25 cellular contexts compared by ENCODE assay signal in the genomic region with DNA sequence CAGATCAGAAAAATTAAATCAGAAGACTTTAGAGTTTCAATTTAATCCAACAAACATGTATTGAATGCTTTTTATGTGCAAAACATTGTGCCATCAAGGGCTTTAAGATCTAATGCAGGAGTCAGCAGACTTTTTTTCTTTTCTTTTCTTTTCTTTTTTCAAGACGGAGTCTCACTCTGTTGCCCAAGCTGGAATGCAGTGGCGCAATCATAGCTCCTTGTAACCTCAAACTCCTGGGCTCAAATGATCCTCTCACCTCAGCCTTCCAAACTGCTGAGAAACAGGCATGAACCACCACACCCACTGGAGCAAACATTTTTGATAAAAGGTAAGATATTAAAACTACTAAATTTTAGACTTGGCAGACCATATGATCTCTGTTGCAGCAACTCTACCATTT. TPM values are rescaled to one million over a fixed set of nuclear protein-coding genes. Genes with fewer than 3 reads are reported as not detected.
DNase-seq lines count a peak whose midpoint lies in the region; ATAC-seq, FAIRE-seq and TF ChIP-seq lines count a peak whose summit lies in the region.
"Had no signal": no experiment of that assay in that cellular context is flagged by ENCODE, and none has a peak within 500 bp of the region (broad histone marks: within the 10 kb centered on the region; RNA-seq: fewer than 3 reads in every experiment).

No MANE protein-coding gene starts in this region.

- H2AK5ac ChIP-seq in trophoblast cell (ENCODE audit: low read length) = no peak overlapping the region

- TF ChIP-seq EP300 in K562 (IDR thresholded peaks at IDR 0.05; ENCODE audit: low read length) = no peak

- TF ChIP-seq RAD21 in K562 (CRISPR knock-in tag; conservative IDR thresholded peaks at IDR 0.05 in 1 of 2, IDR thresholded peaks at IDR 0.05 in 1 of 2) = no peak

- H3K9me1 ChIP-seq in K562 (ENCODE audit: control insufficient read depth, insufficient read depth, low read length) = no peaks in the 10 kb centered on the region

- in situ Hi-C loops in K562 (cut with MboI) = no loop called here

- H3K27me3 ChIP-seq in K562 (ENCODE audit: control insufficient read depth in 2 of 2, insufficient read depth in 2 of 2, low read length in 2 of 2) = no peaks in the 10 kb centered on the region
- no peaks in the 10 kb centered on the region for H3K27me3 ChIP-seq in trophoblast cell (ENCODE audit: insufficient read depth, low read length)
- H3K27me3 ChIP-seq in heart left ventricle = no peaks in the 10 kb centered on the region
- H3K27me3 ChIP-seq: BE2C had no signal

- no peak overlapping the region for H4K8ac ChIP-seq in trophoblast cell (ENCODE audit: low read depth, low read length)

- CTCF ChIA-PET in K562 (lab: Yijun Ruan, JAX; ENCODE audit: low intra/inter-chr PET ratio) = no interaction called here

- H3K9ac ChIP-seq in K562 (ENCODE audit: insufficient read depth in 1 of 2, low read depth in 2 of 2, low read length in 2 of 2) (no peak overlapping the region), trophoblast cell (ENCODE audit: low read length) (no peak overlapping the region)

- H3K36me3 ChIP-seq in K562 (ENCODE audit: control insufficient read depth, insufficient read depth, low read length) (no peaks in the 10 kb centered on the region), trophoblast cell (ENCODE audit: control insufficient read depth in 1 of 2, insufficient read depth in 2 of 2, low read length in 2 of 2) (no peaks in the 10 kb centered on the region), heart left ventricle (no peaks in the 10 kb centered on the region)
- H3K36me3 ChIP-seq: BE2C had no signal

- WGBS in K562 (ENCODE audit: insufficient coverage, low coverage, missing lambda C conversion rate) = 88% methylated on average over 2 of the region's 2 CpGs
- no CpG with 5 or more reads among the region's 2 CpGs for WGBS in trophoblast cell (ENCODE audit: extremely low coverage, insufficient coverage, insufficient read length)
- 91 to 99% (median 94%) methylated on average over 2 of the region's 2 CpGs for WGBS in heart left ventricle, 4 donors

- intact Hi-C loops in K562 (cut with micrococcal nuclease) (no loop called here), heart left ventricle (cut with DNase I) (no loop called here)

- POLR2A ChIA-PET in K562 (lab: Yijun Ruan, JAX) = no interaction called here

- no peak overlapping the region for H3K18ac ChIP-seq in trophoblast cell (ENCODE audit: low read length)

- no peak overlapping the region for H2BK5ac ChIP-seq in trophoblast cell (ENCODE audit: low read depth, low read length, poor library complexity)

- H3K23ac ChIP-seq in trophoblast cell (ENCODE audit: low read length) = no peak overlapping the region

- H3K4me2 ChIP-seq in K562 (ENCODE audit: insufficient read depth, low read length) (no peak overlapping the region), trophoblast cell (ENCODE audit: low read length) (no peak overlapping the region)
- H3K4me2 ChIP-seq: GM23338 had no signal

- H3K14ac ChIP-seq in trophoblast cell (ENCODE audit: low read length) = no peak overlapping the region

- H2BK120ac ChIP-seq in trophoblast cell (ENCODE audit: insufficient read depth, low read length, poor library complexity) = no peak overlapping the region

- peaks cover 1% of the 10 kb centered on the region for H3K79me1 ChIP-seq in trophoblast cell (ENCODE audit: low read length)

- no peak for TF ChIP-seq POLR2A in K562 (conservative IDR thresholded peaks at IDR 0.05)
- no peak for TF ChIP-seq POLR2A in heart left ventricle (IDR thresholded peaks at IDR 0.05)

- H2AFZ ChIP-seq in K562 (ENCODE audit: low read depth, low read length) (peak overlapping the region; percentile 44; the same call in 1 of the 2 replicates), trophoblast cell (ENCODE audit: insufficient read depth, low read length, poor library complexity) (no peak overlapping the region)
- H2AFZ ChIP-seq: GM23338 had no signal

- no peaks in the 10 kb centered on the region for H3K79me2 ChIP-seq in K562 (ENCODE audit: control insufficient read depth, insufficient read depth, low read length)
- H3K79me2 ChIP-seq in trophoblast cell (ENCODE audit: control insufficient read depth, insufficient read depth, low read length, poor library complexity) = no peaks in the 10 kb centered on the region

- H3K4me3 ChIP-seq in K562 (no peak overlapping the region), epithelial cell of esophagus (ENCODE audit: low read length) (no peak overlapping the region), trophoblast cell (ENCODE audit: low read depth, low read length) (no peak overlapping the region), heart left ventricle (no peak overlapping the region)
- H3K4me3 ChIP-seq: GM23338 had no signal

- FAIRE-seq in K562 (lab: Jason Lieb, UNC) (no peak), urothelium cell line (lab: Jason Lieb, UNC) (no peak)
- FAIRE-seq: A204.1, GM12891, GM18507 had no signal

- H4K20me1 ChIP-seq in K562 (replicated peaks; ENCODE audit: control insufficient read depth, insufficient read depth, low read length) = no peaks in the 10 kb centered on the region

- no peak overlapping the region for H3K27ac ChIP-seq in K562 (ENCODE audit: extremely low read depth, low read depth, low read length)
- H3K27ac ChIP-seq in trophoblast cell (ENCODE audit: low read depth, low read length) = no peak overlapping the region
- H3K27ac ChIP-seq in heart left ventricle = no peak overlapping the region

- H3K4me1 ChIP-seq in K562 (replicated peaks in 1 of 2; ENCODE audit: control insufficient read depth in 2 of 2, insufficient read depth in 2 of 2, low read length in 2 of 2) (peaks cover 0 to 11% of the 10 kb centered on the region in 2 experiments; a peak in 3 of 5 replicates), trophoblast cell (ENCODE audit: control insufficient read depth in 1 of 2, insufficient read depth in 2 of 2, low read length in 2 of 2) (no peaks in the 10 kb centered on the region), heart left ventricle (no peaks in the 10 kb centered on the region)
- H3K4me1 ChIP-seq: BE2C had no signal

- DNase-seq in NCI-H226 (peak; percentile 22), K562 (ENCODE audit: extremely low read depth in 1 of 4, low spot score in 3 of 4) (no peak), epithelial cell of esophagus (ENCODE audit: low read depth) (peak; percentile 18), trophoblast cell (peak; percentile 2 to 17), heart left ventricle (no peak), urothelium cell line (ENCODE audit: low spot score) (no peak)
- DNase-seq: ACHN; BE2C; C1 segment of cervical spinal cord; CD4-positive, CD25-positive, alpha-beta regulatory T cell; CD8-positive, alpha-beta memory T cell; COR-L47; DMS 273 treated with DMSO at 0.1 percent for 48 hours; DMS53; DND-41; EL; H7; HFFc6; IMR-90 had no signal

- H3K9me3 ChIP-seq in K562 (replicated peaks; ENCODE audit: control insufficient read depth, insufficient read depth, low read depth, low read length) = no peaks in the 10 kb centered on the region
- no peaks in the 10 kb centered on the region for H3K9me3 ChIP-seq in trophoblast cell (ENCODE audit: insufficient read depth, low read depth, low read length)
- H3K9me3 ChIP-seq in heart left ventricle = no peaks in the 10 kb centered on the region
- H3K9me3 ChIP-seq: BE2C had no signal

- H2BK12ac ChIP-seq in trophoblast cell (ENCODE audit: low read length) = no peak overlapping the region

- no peak overlapping the region for H4K91ac ChIP-seq in trophoblast cell (ENCODE audit: low read depth, low read length)

- no TSS peak for BruUV-seq in K562 (replicated peaks; lab: Mats Ljungman, UMichigan)

- H4K12ac ChIP-seq in trophoblast cell (ENCODE audit: low read depth, low read length) = no peak overlapping the region

- no peak overlapping the region for H3K4ac ChIP-seq in trophoblast cell (ENCODE audit: low read depth, low read length)

- ATAC-seq in K562 = no peak
- no peak for ATAC-seq in heart left ventricle
- no peak for ATAC-seq in GM18907 (IDR thresholded peaks at IDR 0.05; ENCODE audit: unreplicated experiment)
- ATAC-seq: GM23338, HCT116 had no signal

- no peak for TF ChIP-seq CTCF in K562 (IDR thresholded peaks at IDR 0.05 in 2 of 3, conservative IDR thresholded peaks at IDR 0.05 in 1 of 3; ENCODE audit: insufficient read depth in 2 of 3, low read depth in 1 of 3, low read length in 3 of 3)
- TF ChIP-seq CTCF in epithelial cell of esophagus (IDR thresholded peaks at IDR 0.05; ENCODE audit: insufficient read depth, low read depth, low read length, missing control alignments) = no peak
- no peak for TF ChIP-seq CTCF in heart left ventricle (IDR thresholded peaks at IDR 0.05)

RNA-seq across cellular contexts. Expression of gene LRBA, which starts 24.6 kb away (rescaled TPM):
- total RNA-seq in K562 (2011; cell fraction: chromatin; rRNA removed; ENCODE audit: low replicate concordance) = 104 and 363 TPM in 2 replicates
- total RNA-seq in K562 (2011; cell fraction: nucleolus; rRNA removed) = 53.9 and 87.2 TPM in 2 replicates
- 148 and 201 TPM in 2 replicates for total RNA-seq in K562 (2011; cell fraction: nucleoplasm; rRNA removed)
- total RNA-seq in K562 (2014; rRNA removed) = 55.5 and 60.2 TPM in 2 replicates
- 88.7 and 92.7 TPM in 2 replicates for total RNA-seq in K562 (2014; rRNA removed; fragmentation: Illumina TruSeq; extraction: Trizol)
- 82.6 and 87.3 TPM in 2 replicates for total RNA-seq in K562 (2015; rRNA removed; fragmentation: Illumina TruSeq; extraction: Trizol)
- 63.0 and 65.9 TPM in 2 replicates for total RNA-seq in K562 (2021)
- 36.8 and 46.1 TPM in 2 replicates for polyA plus RNA-seq in K562 (2011; rRNA removed)
- polyA plus RNA-seq in K562 (2011; cell fraction: cytosol; rRNA removed) = 29.9 and 41.2 TPM in 2 replicates
- polyA plus RNA-seq in K562 (2011; cell fraction: nucleus; rRNA removed) = 32.0 and 38.6 TPM in 2 replicates
- polyA plus RNA-seq in K562 (2012) = 42.7 and 50.5 TPM in 2 replicates
- polyA plus RNA-seq in K562 (2014; fragmentation: Illumina TruSeq; extraction: Trizol) = 46.8 and 59.7 TPM in 2 replicates
- polyA plus RNA-seq in K562 (2014; fragmentation: Nextera tagmentation; extraction: Ambion mirVana) = 10 to 100 TPM; 24.2 to 32.1 TPM
- 31.9 and 34.4 TPM in 2 replicates for polyA plus RNA-seq in K562 (2014; rRNA removed)
- polyA minus RNA-seq in K562 (2011; rRNA and poly(A)+ RNA removed) = 341 and 347 TPM in 2 replicates
- 82.8 and 105 TPM in 2 replicates for polyA minus RNA-seq in K562 (2011; cell fraction: cytosol; rRNA and poly(A)+ RNA removed)
- 202 and 311 TPM in 2 replicates for polyA minus RNA-seq in K562 (2011; cell fraction: nucleus; rRNA and poly(A)+ RNA removed)
- 12.4 and 12.6 TPM in 2 replicates for polyA plus RNA-seq in trophoblast cell (2013)
- total RNA-seq in heart left ventricle = 10 to 100 TPM; 16.7 to 35.1 (median 25.6) TPM
- polyA plus RNA-seq in heart left ventricle = 1 to 10 TPM; 6.5 to 9.7 TPM

RNA-seq across cellular contexts. Expression of gene RPS3A, which starts 59.7 kb away (rescaled TPM):
- total RNA-seq in K562 (2011; cell fraction: chromatin; rRNA removed; ENCODE audit: low replicate concordance) = 296 and 420 TPM in 2 replicates
- total RNA-seq in K562 (2011; cell fraction: nucleolus; rRNA removed) = 433 and 451 TPM in 2 replicates
- total RNA-seq in K562 (2011; cell fraction: nucleoplasm; rRNA removed) = 773 and 1,562 TPM in 2 replicates
- total RNA-seq in K562 (2014; rRNA removed) = 1,793 and 2,102 TPM in 2 replicates
- 3,891 and 4,298 TPM in 2 replicates for total RNA-seq in K562 (2014; rRNA removed; fragmentation: Illumina TruSeq; extraction: Trizol)
- 2,923 and 3,036 TPM in 2 replicates for total RNA-seq in K562 (2015; rRNA removed; fragmentation: Illumina TruSeq; extraction: Trizol)
- total RNA-seq in K562 (2021) = 2,407 and 2,649 TPM in 2 replicates
- 4,895 and 5,488 TPM in 2 replicates for polyA plus RNA-seq in K562 (2011; rRNA removed)
- polyA plus RNA-seq in K562 (2011; cell fraction: cytosol; rRNA removed) = 887 and 2,354 TPM in 2 replicates
- 570 and 1,423 TPM in 2 replicates for polyA plus RNA-seq in K562 (2011; cell fraction: nucleus; rRNA removed)
- 2,139 and 3,584 TPM in 2 replicates for polyA plus RNA-seq in K562 (2012)
- 2,678 and 2,756 TPM in 2 replicates for polyA plus RNA-seq in K562 (2014; fragmentation: Illumina TruSeq; extraction: Trizol)
- polyA plus RNA-seq in K562 (2014; fragmentation: Nextera tagmentation; extraction: Ambion mirVana) = 1,000 to 10,000 TPM; 3,558 to 3,768 TPM
- polyA plus RNA-seq in K562 (2014; rRNA removed) = 2,761 and 3,554 TPM in 2 replicates
- polyA minus RNA-seq in K562 (2011; rRNA and poly(A)+ RNA removed) = 1,733 and 2,092 TPM in 2 replicates
- polyA minus RNA-seq in K562 (2011; cell fraction: cytosol; rRNA and poly(A)+ RNA removed) = 660 and 683 TPM in 2 replicates
- polyA minus RNA-seq in K562 (2011; cell fraction: nucleus; rRNA and poly(A)+ RNA removed) = 140 and 302 TPM in 2 replicates
- polyA plus RNA-seq in trophoblast cell (2013) = 3,412 and 3,421 TPM in 2 replicates
- total RNA-seq in heart left ventricle = 1,000 to 10,000 TPM in 4 of 9 donors, 100 to 1,000 TPM in 5; 726 to 1,370 (median 984) TPM
- polyA plus RNA-seq in heart left ventricle = 1,000 to 10,000 TPM; 1,080 to 2,393 TPM

Comparison
In these comparisons a context has a peak if more than half of its experiments do, and no peak if none do; other contexts are left out.
1. DNase-seq: peak in NCI-H226 (single experiment), epithelial cell of esophagus (single experiment) and trophoblast cell (2 of 2); none in K562 (0 of 4), heart left ventricle (0 of 5) and urothelium cell line (single experiment).